ENCODE assay signal across 19 cellular contexts in the genomic region with DNA sequence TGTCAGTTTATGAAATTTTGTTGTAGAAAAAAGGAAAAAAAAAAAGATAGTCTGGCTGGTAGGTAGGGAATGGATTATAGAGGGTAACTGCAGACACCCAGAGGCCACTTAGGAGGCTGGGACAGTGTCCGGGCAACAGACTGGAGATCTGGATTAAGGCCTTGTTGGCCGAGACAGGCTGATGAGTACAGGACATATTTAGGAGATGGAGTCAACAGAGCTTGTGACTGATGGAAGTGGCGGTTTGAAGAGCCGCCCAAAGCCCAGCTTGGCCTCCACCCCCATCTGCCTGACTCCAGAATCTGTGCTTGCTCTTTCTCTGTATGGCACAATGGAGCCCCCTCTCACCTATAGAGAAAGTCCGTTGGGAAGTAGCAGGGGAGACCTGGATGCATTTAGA. TPM values are rescaled to one million over a fixed set of nuclear protein-coding genes. Genes with fewer than 3 reads are reported as not detected.
DNase-seq lines count a peak whose midpoint lies in the region; ATAC-seq and TF ChIP-seq lines count a peak whose summit lies in the region.
"Had no signal": no experiment of that assay in that cellular context is flagged by ENCODE, and none has a peak within 500 bp of the region (broad histone marks: within the 10 kb centered on the region; RNA-seq: fewer than 3 reads in every experiment).

No MANE protein-coding gene starts in this region.

- H3K27me3 ChIP-seq in right cardiac atrium (ENCODE audit: control insufficient read depth, insufficient read depth) (no peaks in the 10 kb centered on the region), lower lobe of right lung (ENCODE audit: low read depth) (no peaks in the 10 kb centered on the region)
- no peaks in the 10 kb centered on the region for H3K27me3 ChIP-seq in CD4-positive, alpha-beta memory T cell (ENCODE audit: insufficient read depth, low read length)

- no peaks in the 10 kb centered on the region for H3K9me3 ChIP-seq in right cardiac atrium (ENCODE audit: control insufficient read depth, low read length)
- no peaks in the 10 kb centered on the region for H3K9me3 ChIP-seq in lower lobe of right lung
- no peaks in the 10 kb centered on the region for H3K9me3 ChIP-seq in CD4-positive, alpha-beta memory T cell (ENCODE audit: control insufficient read depth in 1 of 2, low read length in 2 of 2)

- H3K9me3 Mint-ChIP-seq in CD4-positive, alpha-beta memory T cell: peaks cover 0 to 3% (median 0%) of the 10 kb centered on the region in 8 donors

- peak overlapping the region in 1 of 7 donors; percentile 31 for H3K27ac Mint-ChIP-seq in CD4-positive, alpha-beta memory T cell

- TF ChIP-seq CTCF in lower lobe of right lung (IDR thresholded peaks at IDR 0.05): no peak

- H3K4me1 ChIP-seq in right cardiac atrium (ENCODE audit: control insufficient read depth, insufficient read depth, low read length) (no peaks in the 10 kb centered on the region), lower lobe of right lung (no peaks in the 10 kb centered on the region)
- H3K4me1 ChIP-seq in CD4-positive, alpha-beta memory T cell (ENCODE audit: insufficient read depth, low read length): no peaks in the 10 kb centered on the region

- H3K4me1 Mint-ChIP-seq in CD4-positive, alpha-beta memory T cell: peaks cover 0 to 4% (median 2%) of the 10 kb centered on the region in 4 donors

- no peaks in the 10 kb centered on the region for H3K27me3 Mint-ChIP-seq in CD4-positive, alpha-beta memory T cell

- H3K4me3 ChIP-seq in right cardiac atrium (ENCODE audit: low read length) (no peak overlapping the region), lower lobe of right lung (no peak overlapping the region)
- H3K4me3 ChIP-seq in CD4-positive, alpha-beta memory T cell (ENCODE audit: low read length in 2 of 2): no peak overlapping the region

- DNase-seq in Right ventricle myocardium inferior (ENCODE audit: missing footprints) (no peak), cardiac septum (ENCODE audit: low spot score) (no peak), right cardiac atrium (no peak), substantia nigra (lab: John Stamatoyannopoulos, UW) (no peak), lower lobe of right lung (no peak)
- no peak for DNase-seq in CD4-positive, alpha-beta memory T cell
- DNase-seq: 8988T, GDM1, Kasumi-1, NCI-H1694, NCI-H2081 treated with DMSO at 0.1 percent for 48 hours, NCI-H2171 treated with DMSO at 0.1 percent for 48 hours, NCI-H446, NCI-H526 treated with DMSO at 0.1 percent for 48 hours, OCI-M1 had no signal

- no peak overlapping the region for H3K4me3 Mint-ChIP-seq in CD4-positive, alpha-beta memory T cell

- ATAC-seq in Right ventricle myocardium inferior (peak; percentile 48), right cardiac atrium (peak; percentile 40 to 41), HG03175 (IDR thresholded peaks at IDR 0.05; ENCODE audit: unreplicated experiment) (no peak), lower lobe of right lung (no peak)

- H3K27ac ChIP-seq in cingulate gyrus (ENCODE audit: low read depth, low read length) (peak overlapping the region; percentile 58), right cardiac atrium (ENCODE audit: low read length) (no peak overlapping the region), substantia nigra (ENCODE audit: low read depth, low read length, poor library complexity, severe bottlenecking) (peak overlapping the region; percentile 60), lower lobe of right lung (no peak overlapping the region)
- no peak overlapping the region for H3K27ac ChIP-seq in CD4-positive, alpha-beta memory T cell (ENCODE audit: low read depth, low read length)
- H3K27ac ChIP-seq: C4-2B had no signal

- H3K36me3 Mint-ChIP-seq in CD4-positive, alpha-beta memory T cell: peaks cover 16 to 40% of the 10 kb centered on the region in 2 donors

- POLR2A ChIA-PET in CD4-positive, alpha-beta memory T cell (lab: Charles Lee; ENCODE audit: partially characterized antibody): no interaction called here

- intact Hi-C loops in Right ventricle myocardium inferior (cut with DNase I): no loop called here
- intact Hi-C loops in cardiac septum (cut with DNase I): no loop called here
- intact Hi-C loops in right cardiac atrium (cut with DNase I): loop anchor here in 2 of 4 donors (10.0 kb wide), 1 partner anchor 249 kb away; no protein-coding TSS in a partner anchor
- intact Hi-C loops in lower lobe of right lung (cut with DNase I): no loop called here
- intact Hi-C loops in CD4-positive, alpha-beta memory T cell (cut with micrococcal nuclease): no loop called here

- CTCF ChIA-PET in CD4-positive, alpha-beta memory T cell (lab: Charles Lee; ENCODE audit: partially characterized antibody): interaction anchor here (2.8 kb wide), 1 partner anchor 29 kb away, joined by 10 read pairs; no protein-coding TSS in a partner anchor

- 83% methylated on average over 5 of the region's 5 CpGs for WGBS in right cardiac atrium

- H3K36me3 ChIP-seq in lower lobe of right lung: no peaks in the 10 kb centered on the region
- no peaks in the 10 kb centered on the region for H3K36me3 ChIP-seq in CD4-positive, alpha-beta memory T cell (ENCODE audit: insufficient read depth, low read length)

RNA-seq across cellular contexts. Expression of a gene that starts 7.6 kb away (rescaled TPM):
- total RNA-seq in Right ventricle myocardium inferior (8.4 TPM), cardiac septum (31.2 TPM), right cardiac atrium (10 to 100 TPM; 11.7 to 31.5 (median 19.9) TPM), lower lobe of right lung (35.4 TPM)
- polyA plus RNA-seq in right cardiac atrium: 15.6 TPM
- 10 to 100 TPM; 53.8 to 63.2 TPM for total RNA-seq in CD4-positive, alpha-beta memory T cell
- 10 to 100 TPM; 78.4 to 79.1 TPM for polyA plus RNA-seq in CD4-positive, alpha-beta memory T cell
- total RNA-seq: MCF 10A had no signal

RNA-seq across cellular contexts. Expression of a gene that starts 56.1 kb away (rescaled TPM):
- total RNA-seq in Right ventricle myocardium inferior (26.2 TPM), cardiac septum (29.5 TPM), right cardiac atrium (10 to 100 TPM; 35.8 to 46.2 (median 41.2) TPM), lower lobe of right lung (31.0 TPM)
- polyA plus RNA-seq in right cardiac atrium: 14.2 TPM
- total RNA-seq in CD4-positive, alpha-beta memory T cell: 10 to 100 TPM; 21.9 to 22.7 TPM
- polyA plus RNA-seq in CD4-positive, alpha-beta memory T cell: 1 to 10 TPM in 1 of 2 donors, under 1 TPM in 1; 0.61 to 3.5 TPM

Comparison
In these comparisons a context has a peak if more than half of its experiments do, and no peak if none do; other contexts are left out.
1. ATAC-seq: peak in Right ventricle myocardium inferior (single experiment) and right cardiac atrium (2 of 2); none in HG03175 (single experiment) and lower lobe of right lung (0 of 2).
2. H3K27ac ChIP-seq: peak in cingulate gyrus (single experiment) and substantia nigra (single experiment); none in right cardiac atrium (single experiment), lower lobe of right lung (single experiment) and CD4-positive, alpha-beta memory T cell (single experiment).